24 cellular contexts compared by ENCODE assay signal in genomic region chr12:170361-171225, GRCh38. TPM values are rescaled to one million over a fixed set of nuclear protein-coding genes. Genes with fewer than 3 reads are reported as not detected.
"Had no signal": no experiment of that assay in that cellular context is flagged by ENCODE, and none has a peak within 500 bp of the region (broad histone marks: within the 10 kb centered on the region; RNA-seq: fewer than 3 reads in every experiment).

No MANE protein-coding gene starts in this region.

- H3K4me3 ChIP-seq: left lung, sigmoid colon, smooth muscle cell, testis, uterus had no signal

- DNase-seq: activated T-cell treated with anti-CD3 and anti-CD28 coated beads, Interleukin-2, amount 50 U/mL, for 1 hour; aorta; brain microvascular endothelial cell; caudate nucleus; effector CD8-positive, alpha-beta T cell; hippocampal formation; kidney glomerular epithelial cell; occipital lobe; sigmoid colon; stimulated activated CD4-positive, alpha-beta T cell treated with anti-CD3 and anti-CD28 coated beads, Interleukin-15, amount 100 ng/mL, for 24 hours; T-helper 2 cell; testis; trophoblast cell; uterus had no signal

- H3K27me3 ChIP-seq: brain microvascular endothelial cell, testis, uterus had no signal

- H3K36me3 Mint-ChIP-seq: activated naive CD4-positive, alpha-beta T cell treated with anti-CD3 and anti-CD28 coated beads, Interleukin-2, amount 50 U/mL, for 72 hours; natural killer cell treated with Interleukin-12 subunit alpha and Interleukin-12 subunit beta and Interleukin-15 and Interleukin-18, amount 100 ng/mL, for 72 hours; stimulated activated memory B cell treated with anti-CD40 and anti-IgM and Interleukin-4, amounts not matched to agents 10 μg/mL and 1 μg/mL and 100 μg/mL, for 72 hours had no signal

- H3K4me3 Mint-ChIP-seq: activated T-helper 17 cell treated with anti-CD3 and anti-CD28 coated beads, Interleukin-2, amount 50 U/mL, for 72 hours; dendritic cell treated with granulocyte-macrophage colony-stimulating factor and Interleukin-4, amounts not matched to agents 40 ng/mL and 50 ng/mL, for 4 days; natural killer cell treated with Interleukin-12 subunit alpha and Interleukin-12 subunit beta and Interleukin-15 and Interleukin-18, amount 100 ng/mL, for 72 hours; stimulated activated memory B cell treated with anti-CD40 and anti-IgM and Interleukin-4, amounts not matched to agents 10 μg/mL and 1 μg/mL and 100 μg/mL, for 72 hours had no signal

- H3K4me1 ChIP-seq: left lung, sigmoid colon, uterus had no signal

- H3K36me3 ChIP-seq: brain microvascular endothelial cell, left lung, sigmoid colon, uterus had no signal

- H3K27ac Mint-ChIP-seq: activated naive CD4-positive, alpha-beta T cell treated with anti-CD3 and anti-CD28 coated beads, Interleukin-2, amount 50 U/mL, for 72 hours; activated T-helper 17 cell treated with anti-CD3 and anti-CD28 coated beads, Interleukin-2, amount 50 U/mL, for 72 hours; dendritic cell treated with granulocyte-macrophage colony-stimulating factor and Interleukin-4, amounts not matched to agents 40 ng/mL and 50 ng/mL, for 4 days; natural killer cell treated with Interleukin-12 subunit alpha and Interleukin-12 subunit beta and Interleukin-15 and Interleukin-18, amount 100 ng/mL, for 72 hours; stimulated activated memory B cell treated with anti-CD40 and anti-IgM and Interleukin-4, amounts not matched to agents 10 μg/mL and 1 μg/mL and 100 μg/mL, for 72 hours had no signal

- H3K4me1 Mint-ChIP-seq: activated T-helper 17 cell treated with anti-CD3 and anti-CD28 coated beads, Interleukin-2, amount 50 U/mL, for 72 hours had no signal

- ATAC-seq: activated CD4-positive, CD25-positive, alpha-beta regulatory T cell treated with anti-CD3 and anti-CD28 coated beads, Interleukin-2, amount 50 U/mL, for 24 hours; activated naive CD4-positive, alpha-beta T cell treated with anti-CD3 and anti-CD28 coated beads, Interleukin-2, amount 50 U/mL, for 72 hours; activated T-helper 17 cell treated with anti-CD3 and anti-CD28 coated beads, Interleukin-2, amount 50 U/mL, for 72 hours; esophagus mucosa; left lung; natural killer cell treated with Interleukin-12 subunit alpha and Interleukin-12 subunit beta and Interleukin-15 and Interleukin-18, amount 100 ng/mL, for 72 hours; stimulated activated memory B cell treated with anti-CD40 and anti-IgM and Interleukin-4, amounts not matched to agents 10 μg/mL and 1 μg/mL and 100 μg/mL, for 72 hours had no signal

- H3K9me3 ChIP-seq: left lung, sigmoid colon, testis, uterus had no signal

- H3K27ac ChIP-seq: brain microvascular endothelial cell, left lung, sigmoid colon, testis, uterus had no signal

- H3K4me2 ChIP-seq: smooth muscle cell had no signal

RNA-seq across cellular contexts. Expression of gene SLC6A12, which starts 43.4 kb away (rescaled TPM):
- total RNA-seq: activated naive CD4-positive, alpha-beta T cell treated with anti-CD3 and anti-CD28 coated beads, Interleukin-2, amount 50 U/mL, for 72 hours; activated T-helper 17 cell treated with anti-CD3 and anti-CD28 coated beads, Interleukin-2, amount 50 U/mL, for 72 hours; lung microvascular endothelial cell had no signal
- polyA plus RNA-seq: smooth muscle cell had no signal
